1 cellular context compared by ENCODE assay signal in genomic region chr3:52067046-52067445, GRCh38.
TF ChIP-seq lines count a peak whose summit lies in the region.

No MANE protein-coding gene starts in this region.

TF ChIP-seq in K562, 482 proteins besides CTCF, POLR2A, EP300 and RAD21 (continued from another document):
- TF ChIP-seq ZNF518B (CRISPR knock-in tag; IDR thresholded peaks at IDR 0.05) (no peak), E2F8 (IDR thresholded peaks at IDR 0.05; ENCODE audit: low read depth, partially characterized antibody) (no peak), GATAD2B (IDR thresholded peaks at IDR 0.05; ENCODE audit: borderline replicate concordance) (no peak), DPF2 (IDR thresholded peaks at IDR 0.05) (no peak)
TF ChIP-seq in K562: peak in this region for 1.
